29 cellular contexts compared by ENCODE assay signal in genomic region chr2:70526126-70526525, GRCh38. TPM values are rescaled to one million over a fixed set of nuclear protein-coding genes. Genes with fewer than 3 reads are reported as not detected.
"Had no signal": no experiment of that assay in that cellular context is flagged by ENCODE, and none has a peak within 500 bp of the region (broad histone marks: within the 10 kb centered on the region; RNA-seq: fewer than 3 reads in every experiment).

No MANE protein-coding gene starts in this region.

- H3K27me3 Mint-ChIP-seq: activated CD4-positive, alpha-beta memory T cell treated with anti-CD3 and anti-CD28 coated beads for 36 hours; activated T-cell treated with anti-CD3 and anti-CD28 coated beads, Interleukin-2, amount 50 U/mL, for 24 hours; stimulated activated naive CD8-positive, alpha-beta T cell treated with anti-CD3 and anti-CD28 coated beads, Interleukin-15, Interleukin-2, amounts not matched to agents 100 ng/mL and 50 ng/mL, for 24 hours had no signal

- DNase-seq: activated CD4-positive, alpha-beta memory T cell treated with anti-CD3 and anti-CD28 coated beads for 36 hours; activated CD4-positive, alpha-beta T cell treated with anti-CD3 and anti-CD28 coated beads, Interleukin-2, amount 10 ng/mL, durations not matched to agents 24 days and 14 days; activated CD4-positive, CD25-positive, alpha-beta regulatory T cell treated with anti-CD3 and anti-CD28 coated beads, Interleukin-2, amount 50 U/mL, for 72 hours; activated CD8-positive, alpha-beta memory T cell treated with anti-CD3 and anti-CD28 coated beads, Interleukin-2, amount 50 U/mL, for 48 hours; activated gamma-delta T cell; activated naive CD4-positive, alpha-beta T cell treated with anti-CD3 and anti-CD28 coated beads, Interleukin-2, amount 10 ng/mL, durations not matched to agents 7 days and 5 days; activated naive CD8-positive, alpha-beta T cell treated with anti-CD3 and anti-CD28 coated beads, Interleukin-2, amount 10 ng/mL, durations not matched to agents 7 days and 5 days; activated T-cell treated with anti-CD3 and anti-CD28 coated beads, Interleukin-2, amount 50 U/mL, for 24 hours; brain microvascular endothelial cell; caudate nucleus; gastrocnemius medialis; glutamatergic neuron; islet precursor cell; left cardiac atrium; naive B cell; nucleus accumbens; pancreas; retina; sigmoid colon; small intestine; stimulated activated CD4-positive, alpha-beta T cell treated with anti-CD3 and anti-CD28 coated beads, Interleukin-4, amount 100 ng/mL, for 24 hours; T-helper 17 cell; upper lobe of right lung had no signal

- H3K4me3 ChIP-seq: ascending aorta, gastrocnemius medialis, pancreas, prostate gland, sigmoid colon, upper lobe of right lung had no signal

- FAIRE-seq: endothelial cell of umbilical vein, pancreas, small intestine had no signal

- H3K27ac Mint-ChIP-seq: activated CD4-positive, alpha-beta memory T cell treated with anti-CD3 and anti-CD28 coated beads for 36 hours; activated CD4-positive, alpha-beta T cell treated with anti-CD3 and anti-CD28 coated beads, Interleukin-2, amount 10 ng/mL, durations not matched to agents 24 days and 14 days; activated naive CD4-positive, alpha-beta T cell treated with anti-CD3 and anti-CD28 coated beads, Interleukin-2, amount 10 ng/mL, durations not matched to agents 7 days and 5 days; activated naive CD8-positive, alpha-beta T cell treated with anti-CD3 and anti-CD28 coated beads, Interleukin-2, amount 10 ng/mL, durations not matched to agents 7 days and 5 days; activated T-cell treated with anti-CD3 and anti-CD28 coated beads, Interleukin-2, amount 50 U/mL, for 24 hours; mesothelial cell of epicardium; naive B cell; stimulated activated naive CD8-positive, alpha-beta T cell treated with anti-CD3 and anti-CD28 coated beads, Interleukin-15, Interleukin-2, amounts not matched to agents 100 ng/mL and 50 ng/mL, for 24 hours; T-helper 17 cell had no signal

- H3K4me1 Mint-ChIP-seq: mesothelial cell of epicardium, naive B cell had no signal

- H3K27ac ChIP-seq: ascending aorta, brain microvascular endothelial cell, gastrocnemius medialis, prostate gland, sigmoid colon, upper lobe of right lung had no signal

- H3K4me1 ChIP-seq: gastrocnemius medialis had no signal

- H3K9me3 Mint-ChIP-seq: activated CD4-positive, alpha-beta memory T cell treated with anti-CD3 and anti-CD28 coated beads for 36 hours; activated CD4-positive, alpha-beta T cell treated with anti-CD3 and anti-CD28 coated beads, Interleukin-2, amount 10 ng/mL, durations not matched to agents 24 days and 14 days; activated naive CD4-positive, alpha-beta T cell treated with anti-CD3 and anti-CD28 coated beads, Interleukin-2, amount 10 ng/mL, durations not matched to agents 7 days and 5 days; activated naive CD8-positive, alpha-beta T cell treated with anti-CD3 and anti-CD28 coated beads, Interleukin-2, amount 10 ng/mL, durations not matched to agents 7 days and 5 days; activated T-cell treated with anti-CD3 and anti-CD28 coated beads, Interleukin-2, amount 50 U/mL, for 24 hours; mesothelial cell of epicardium; naive B cell; stimulated activated effector memory CD8-positive, alpha-beta T cell treated with anti-CD3 and anti-CD28 coated beads, Interleukin-12 subunit alpha, Interleukin-12 subunit beta, amount 100 ng/mL, for 72 hours; stimulated activated naive CD8-positive, alpha-beta T cell treated with anti-CD3 and anti-CD28 coated beads, Interleukin-15, Interleukin-2, amounts not matched to agents 100 ng/mL and 50 ng/mL, for 24 hours had no signal

- H3K4me3 Mint-ChIP-seq: activated CD4-positive, alpha-beta memory T cell treated with anti-CD3 and anti-CD28 coated beads for 36 hours; activated CD4-positive, alpha-beta T cell treated with anti-CD3 and anti-CD28 coated beads, Interleukin-2, amount 10 ng/mL, durations not matched to agents 24 days and 14 days; activated naive CD4-positive, alpha-beta T cell treated with anti-CD3 and anti-CD28 coated beads, Interleukin-2, amount 10 ng/mL, durations not matched to agents 7 days and 5 days; activated naive CD8-positive, alpha-beta T cell treated with anti-CD3 and anti-CD28 coated beads, Interleukin-2, amount 10 ng/mL, durations not matched to agents 7 days and 5 days; activated T-cell treated with anti-CD3 and anti-CD28 coated beads, Interleukin-2, amount 50 U/mL, for 24 hours; mesothelial cell of epicardium; naive B cell; stimulated activated effector memory CD8-positive, alpha-beta T cell treated with anti-CD3 and anti-CD28 coated beads, Interleukin-12 subunit alpha, Interleukin-12 subunit beta, amount 100 ng/mL, for 72 hours; stimulated activated naive CD8-positive, alpha-beta T cell treated with anti-CD3 and anti-CD28 coated beads, Interleukin-15, Interleukin-2, amounts not matched to agents 100 ng/mL and 50 ng/mL, for 24 hours; T-helper 17 cell had no signal

- H3K36me3 Mint-ChIP-seq: activated CD4-positive, alpha-beta memory T cell treated with anti-CD3 and anti-CD28 coated beads for 36 hours; activated naive CD4-positive, alpha-beta T cell treated with anti-CD3 and anti-CD28 coated beads, Interleukin-2, amount 10 ng/mL, durations not matched to agents 7 days and 5 days; activated naive CD8-positive, alpha-beta T cell treated with anti-CD3 and anti-CD28 coated beads, Interleukin-2, amount 10 ng/mL, durations not matched to agents 7 days and 5 days; mesothelial cell of epicardium; naive B cell; stimulated activated effector memory CD8-positive, alpha-beta T cell treated with anti-CD3 and anti-CD28 coated beads, Interleukin-12 subunit alpha, Interleukin-12 subunit beta, amount 100 ng/mL, for 72 hours had no signal

- H3K36me3 ChIP-seq: ascending aorta, brain microvascular endothelial cell, gastrocnemius medialis, pancreas, prostate gland, sigmoid colon, upper lobe of right lung had no signal

- ATAC-seq: gastrocnemius medialis; left cardiac atrium; pancreas; stimulated activated effector memory CD8-positive, alpha-beta T cell treated with anti-CD3 and anti-CD28 coated beads, Interleukin-12 subunit alpha, Interleukin-12 subunit beta, amount 100 ng/mL, for 72 hours; T-helper 17 cell; upper lobe of right lung had no signal

- H3K9me3 ChIP-seq: ascending aorta, gastrocnemius medialis, pancreas, prostate gland, sigmoid colon, upper lobe of right lung had no signal

- H3K27me3 ChIP-seq: ascending aorta, brain microvascular endothelial cell, gastrocnemius medialis, pancreas, sigmoid colon, upper lobe of right lung had no signal

RNA-seq across cellular contexts. Expression of gene TGFA, which starts 27.5 kb away (rescaled TPM):
- total RNA-seq: activated CD4-positive, alpha-beta T cell treated with anti-CD3 and anti-CD28 coated beads, Interleukin-2, amount 10 ng/mL, durations not matched to agents 24 days and 14 days had no signal
